ENCODE assay signal across 1 cellular context in genomic region chr3:49410102-49410843, GRCh38.
TF ChIP-seq lines count a peak whose summit lies in the region.

No MANE protein-coding gene starts in this region.

TF ChIP-seq in HCT116, 20 proteins besides CTCF, POLR2A, EP300 and RAD21 (continued from another document):
- no peak for TF ChIP-seq REST (IDR thresholded peaks at IDR 0.05; ENCODE audit: low read depth)
- TF ChIP-seq, protein P1, sequence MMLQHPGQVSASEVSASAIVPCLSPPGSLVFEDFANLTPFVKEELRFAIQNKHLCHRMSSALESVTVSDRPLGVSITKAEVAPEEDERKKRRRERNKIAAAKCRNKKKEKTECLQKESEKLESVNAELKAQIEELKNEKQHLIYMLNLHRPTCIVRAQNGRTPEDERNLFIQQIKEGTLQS (IDR thresholded peaks at IDR 0.05), result no peak
- no peak for TF ChIP-seq ELF1 (IDR thresholded peaks at IDR 0.05; ENCODE audit: borderline replicate concordance, low read depth)
- TF ChIP-seq EZH2phosphoT487 (IDR thresholded peaks at IDR 0.05; ENCODE audit: borderline replicate concordance), result no peak
- TF ChIP-seq TCF7L2 (IDR thresholded peaks at IDR 0.05; ENCODE audit: borderline replicate concordance, extremely low read depth, insufficient read depth, insufficient read length), result no peak
- TF ChIP-seq, protein P2, sequence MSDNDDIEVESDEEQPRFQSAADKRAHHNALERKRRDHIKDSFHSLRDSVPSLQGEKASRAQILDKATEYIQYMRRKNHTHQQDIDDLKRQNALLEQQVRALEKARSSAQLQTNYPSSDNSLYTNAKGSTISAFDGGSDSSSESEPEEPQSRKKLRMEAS (IDR thresholded peaks at IDR 0.05), result no peak
- no peak for TF ChIP-seq SRF (IDR thresholded peaks at IDR 0.05; ENCODE audit: low read depth)
- no peak for TF ChIP-seq YY1 (IDR thresholded peaks at IDR 0.05; ENCODE audit: extremely low read depth, insufficient replicate concordance, low read depth, low read length)
- no peak for TF ChIP-seq SIN3A (IDR thresholded peaks at IDR 0.05; ENCODE audit: low read depth)
- TF ChIP-seq CEBPB (IDR thresholded peaks at IDR 0.05; ENCODE audit: low read depth), result no peak
- no peak for TF ChIP-seq JUND (IDR thresholded peaks at IDR 0.05)
- TF ChIP-seq EGR1 (IDR thresholded peaks at IDR 0.05; ENCODE audit: low read depth), result no peak
- no peak for TF ChIP-seq POLR2AphosphoS5 (IDR thresholded peaks at IDR 0.05; ENCODE audit: low read depth, low read length)
- no peak for TF ChIP-seq SP1 (IDR thresholded peaks at IDR 0.05; ENCODE audit: low read depth)
- TF ChIP-seq, protein P3, sequence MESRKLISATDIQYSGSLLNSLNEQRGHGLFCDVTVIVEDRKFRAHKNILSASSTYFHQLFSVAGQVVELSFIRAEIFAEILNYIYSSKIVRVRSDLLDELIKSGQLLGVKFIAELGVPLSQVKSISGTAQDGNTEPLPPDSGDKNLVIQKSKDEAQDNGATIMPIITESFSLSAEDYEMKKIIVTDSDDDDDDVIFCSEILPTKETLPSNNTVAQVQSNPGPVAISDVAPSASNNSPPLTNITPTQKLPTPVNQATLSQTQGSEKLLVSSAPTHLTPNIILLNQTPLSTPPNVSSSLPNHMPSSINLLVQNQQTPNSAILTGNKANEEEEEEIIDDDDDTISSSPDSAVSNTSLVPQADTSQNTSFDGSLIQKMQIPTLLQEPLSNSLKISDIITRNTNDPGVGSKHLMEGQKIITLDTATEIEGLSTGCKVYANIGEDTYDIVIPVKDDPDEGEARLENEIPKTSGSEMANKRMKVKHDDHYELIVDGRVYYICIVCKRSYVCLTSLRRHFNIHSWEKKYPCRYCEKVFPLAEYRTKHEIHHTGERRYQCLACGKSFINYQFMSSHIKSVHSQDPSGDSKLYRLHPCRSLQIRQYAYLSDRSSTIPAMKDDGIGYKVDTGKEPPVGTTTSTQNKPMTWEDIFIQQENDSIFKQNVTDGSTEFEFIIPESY (IDR thresholded peaks at IDR 0.05; ENCODE audit: extremely low read depth, insufficient replicate concordance, low read length), result no peak
- no peak for TF ChIP-seq ZFX (IDR thresholded peaks at IDR 0.05)
- no peak for TF ChIP-seq CBX3 (IDR thresholded peaks at IDR 0.05; ENCODE audit: low read depth)
